In the genomic region with DNA sequence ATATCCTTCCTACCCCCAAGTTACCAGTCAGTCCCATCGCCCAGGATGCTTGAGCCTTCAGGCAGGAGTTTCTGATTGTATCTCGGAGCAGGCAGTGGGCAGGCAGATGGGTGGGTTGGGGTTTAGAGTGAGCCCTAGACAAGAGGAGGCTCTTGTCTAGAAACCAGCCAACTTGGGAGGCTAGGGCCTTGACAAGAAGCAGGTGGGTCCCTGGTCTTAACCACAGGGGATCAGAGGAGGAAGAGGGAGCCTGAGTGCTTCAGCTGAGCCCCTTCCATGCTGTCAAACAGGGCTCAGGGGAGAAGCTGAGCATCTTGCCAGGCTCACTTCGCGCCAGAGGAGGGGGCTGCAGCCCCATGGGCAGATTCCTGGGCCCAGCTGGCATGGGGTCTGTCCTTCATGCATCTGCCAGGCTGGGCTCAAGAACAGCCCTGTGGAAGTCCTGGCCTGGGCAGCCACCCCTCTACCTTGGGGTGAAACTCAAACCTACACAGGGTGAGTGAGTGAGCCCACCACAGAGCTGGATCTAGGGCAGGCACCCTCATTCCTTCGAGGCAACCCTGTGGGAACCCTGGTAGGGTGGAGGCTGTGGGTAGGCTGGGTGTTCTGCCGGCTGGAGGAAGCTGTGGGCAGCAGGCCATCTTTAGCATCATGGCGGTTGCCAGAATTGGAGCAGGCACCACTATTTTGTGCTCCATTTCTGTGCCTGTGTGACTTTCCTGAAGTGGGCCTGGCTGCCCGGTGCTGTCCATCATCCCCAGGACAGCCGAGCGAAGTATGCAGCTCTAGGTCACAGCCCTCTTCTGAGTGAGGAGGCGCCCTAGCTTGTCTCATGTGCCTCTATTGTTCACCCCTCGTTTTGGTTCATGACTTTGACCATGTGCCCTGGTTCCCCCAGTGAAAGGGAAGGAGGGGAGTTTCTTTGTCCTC, we compare ENCODE assay signal across 20 cellular contexts.
DNase-seq lines count a peak whose midpoint lies in the region; ATAC-seq, FAIRE-seq and TF ChIP-seq lines count a peak whose summit lies in the region.
"Had no signal": no experiment of that assay in that cellular context is flagged by ENCODE, and none has a peak within 500 bp of the region (broad histone marks: within the 10 kb centered on the region; RNA-seq: fewer than 3 reads in every experiment).

No MANE protein-coding gene starts in this region.

- DNase-seq in GM20000 (ENCODE audit: low spot score) (peak; percentile 1), HepG2 (ENCODE audit: low spot score) (no peak), upper lobe of right lung (peak; percentile 37), NCI-H1694 (lab: John Stamatoyannopoulos, UW) (no peak)
- DNase-seq in activated CD8-positive, alpha-beta memory T cell treated with anti-CD3 and anti-CD28 coated beads, Interleukin-2, amount 10 ng/mL, durations not matched to agents 7 days and 5 days: peak; percentile 31
- no peak for DNase-seq in activated CD4-positive, alpha-beta T cell treated with anti-CD3 and anti-CD28 coated beads, Interleukin-2, amount 50 U/mL, for 4 hours
- DNase-seq: activated CD4-positive, alpha-beta T cell treated with anti-CD3 and anti-CD28 coated beads, Interleukin-2, amount 10 ng/mL, durations not matched to agents 7 days and 5 days; activated naive CD4-positive, alpha-beta T cell treated with anti-CD3 and anti-CD28 coated beads for 36 hours; activated T-cell treated with anti-CD3 and anti-CD28 coated beads for 4 hours; Calu3; cerebellar nuclear complex; effector CD4-positive, alpha-beta T cell; esophagus squamous epithelium; left ventricle myocardium superior; NCI-H1048; NCI-H2081 treated with DMSO at 0.1 percent for 48 hours; NCI-H510A treated with DMSO at 0.1 percent for 48 hours had no signal

- H3K4me1 ChIP-seq in HepG2 (ENCODE audit: insufficient read depth, low read length) (peaks cover 18% of the 10 kb centered on the region), upper lobe of right lung (no peaks in the 10 kb centered on the region)
- H3K4me1 ChIP-seq: esophagus squamous epithelium, HAP-1 had no signal

- H3K36me3 ChIP-seq in HepG2 (replicated peaks in 1 of 2; ENCODE audit: control insufficient read depth in 1 of 2, insufficient read depth in 2 of 2, low read length in 2 of 2) (no peaks in the 10 kb centered on the region), upper lobe of right lung (no peaks in the 10 kb centered on the region)
- H3K36me3 ChIP-seq: esophagus squamous epithelium, HAP-1 had no signal

- H3K4me2 ChIP-seq in HepG2 (ENCODE audit: low read depth, low read length): no peak overlapping the region
- H3K4me2 ChIP-seq: KMS-11 had no signal

- H2AFZ ChIP-seq in HepG2 (ENCODE audit: low read length): no peak overlapping the region

- no peaks in the 10 kb centered on the region for H3K9me3 Mint-ChIP-seq in activated CD8-positive, alpha-beta memory T cell treated with anti-CD3 and anti-CD28 coated beads, Interleukin-2, amount 10 ng/mL, durations not matched to agents 7 days and 5 days (ENCODE audit: low read depth)
- H3K9me3 Mint-ChIP-seq: activated CD4-positive, alpha-beta T cell treated with anti-CD3 and anti-CD28 coated beads, Interleukin-2, amount 10 ng/mL, durations not matched to agents 7 days and 5 days; activated naive CD4-positive, alpha-beta T cell treated with anti-CD3 and anti-CD28 coated beads for 36 hours had no signal

- H3K27me3 ChIP-seq in HepG2 (ENCODE audit: control insufficient read depth in 1 of 2, insufficient read depth in 2 of 2, low read length in 2 of 2): no peaks in the 10 kb centered on the region
- H3K27me3 ChIP-seq in upper lobe of right lung: no peaks in the 10 kb centered on the region
- H3K27me3 ChIP-seq: esophagus squamous epithelium had no signal

- H3K27me3 Mint-ChIP-seq in activated CD8-positive, alpha-beta memory T cell treated with anti-CD3 and anti-CD28 coated beads, Interleukin-2, amount 10 ng/mL, durations not matched to agents 7 days and 5 days: no peaks in the 10 kb centered on the region
- H3K27me3 Mint-ChIP-seq: activated CD4-positive, alpha-beta T cell treated with anti-CD3 and anti-CD28 coated beads, Interleukin-2, amount 10 ng/mL, durations not matched to agents 7 days and 5 days had no signal

- no peak for TF ChIP-seq RAD21 in HepG2 (CRISPR knock-in tag; IDR thresholded peaks at IDR 0.05)

- TF ChIP-seq POLR2A in HepG2 (IDR thresholded peaks at IDR 0.05; ENCODE audit: insufficient read depth in 1 of 2, low read depth in 2 of 2, low read length in 2 of 2): no peak

- no peaks in the 10 kb centered on the region for H3K36me3 Mint-ChIP-seq in activated CD8-positive, alpha-beta memory T cell treated with anti-CD3 and anti-CD28 coated beads, Interleukin-2, amount 10 ng/mL, durations not matched to agents 7 days and 5 days

- intact Hi-C loops in HepG2 (cut with micrococcal nuclease; ENCODE audit: unreplicated experiment) (no loop called here), upper lobe of right lung (cut with DNase I) (no loop called here)

- no peak overlapping the region for H3K4me3 Mint-ChIP-seq in activated CD8-positive, alpha-beta memory T cell treated with anti-CD3 and anti-CD28 coated beads, Interleukin-2, amount 10 ng/mL, durations not matched to agents 7 days and 5 days
- H3K4me3 Mint-ChIP-seq: activated CD4-positive, alpha-beta T cell treated with anti-CD3 and anti-CD28 coated beads, Interleukin-2, amount 10 ng/mL, durations not matched to agents 7 days and 5 days; activated naive CD4-positive, alpha-beta T cell treated with anti-CD3 and anti-CD28 coated beads for 36 hours had no signal

- TF ChIP-seq EP300 in HepG2 (IDR thresholded peaks at IDR 0.05; ENCODE audit: low read depth in 2 of 2, low read length in 2 of 2): no peak
- no peak for TF ChIP-seq EP300 in HepG2 (CRISPR knock-in tag; IDR thresholded peaks at IDR 0.05; ENCODE audit: borderline replicate concordance)

- FAIRE-seq in HepG2 (lab: Jason Lieb, UNC): no peak

- CTCF ChIA-PET in activated CD8-positive, alpha-beta memory T cell treated with anti-CD3 and anti-CD28 coated beads, Interleukin-2, amount 10 ng/mL, durations not matched to agents 7 days and 5 days (lab: Charles Lee): interaction anchor here (1.1 kb wide), 1 partner anchor 61 kb away, joined by 3 read pairs; no protein-coding TSS in a partner anchor
- CTCF ChIA-PET in HepG2 (lab: Yijun Ruan, JAX; ENCODE audit: low intra/inter-chr PET ratio, low total read pairs): no interaction called here

- H3K4me1 Mint-ChIP-seq in activated CD8-positive, alpha-beta memory T cell treated with anti-CD3 and anti-CD28 coated beads, Interleukin-2, amount 10 ng/mL, durations not matched to agents 7 days and 5 days: no peaks in the 10 kb centered on the region
- H3K4me1 Mint-ChIP-seq: activated CD4-positive, alpha-beta T cell treated with anti-CD3 and anti-CD28 coated beads, Interleukin-2, amount 10 ng/mL, durations not matched to agents 7 days and 5 days had no signal

- H3K4me3 ChIP-seq in HepG2 (replicated peaks in 1 of 3; ENCODE audit: insufficient read depth in 1 of 3, low read depth in 2 of 3, low read length in 3 of 3) (no peak overlapping the region), upper lobe of right lung (no peak overlapping the region)
- H3K4me3 ChIP-seq: esophagus squamous epithelium, HAP-1 had no signal

- POLR2A ChIA-PET in HepG2 (lab: Yijun Ruan, JAX): no interaction called here

- in situ Hi-C loops in HepG2 (cut with HindIII; ENCODE audit: extremely low pct_ligation_motif_present, low pct_unique_long_range_greater_than_20kb): no loop called here

- H3K9ac ChIP-seq in HepG2 (ENCODE audit: insufficient read depth, low read depth, low read length): no peak overlapping the region
- H3K9ac ChIP-seq: KMS-11 had no signal

- no TSS peak for BruUV-seq in HepG2 (replicated peaks; lab: Mats Ljungman, UMichigan)

- 43% methylated on average over 5 of the region's 12 CpGs for WGBS in HepG2 (ENCODE audit: low lambda C conversion rate)

- TF ChIP-seq CTCF in GM20000 (IDR thresholded peaks at IDR 0.05; ENCODE audit: extremely low read depth, missing control alignments) (no peak), HepG2 (CRISPR knock-in tag; IDR thresholded peaks at IDR 0.05) (peak; percentile 32; the same call in 1 of the 2 replicates), upper lobe of right lung (IDR thresholded peaks at IDR 0.05) (no peak)

- H3K27ac ChIP-seq in HepG2 (ENCODE audit: extremely low read length, insufficient read depth, low read length) (no peak overlapping the region), upper lobe of right lung (no peak overlapping the region)
- H3K27ac ChIP-seq: esophagus squamous epithelium, KMS-11 had no signal

- ATAC-seq in activated CD8-positive, alpha-beta memory T cell treated with anti-CD3 and anti-CD28 coated beads, Interleukin-2, amount 10 ng/mL, durations not matched to agents 7 days and 5 days: no peak
- no peak for ATAC-seq in HepG2
- ATAC-seq in upper lobe of right lung: no peak
- no peak for ATAC-seq in HG03342 (IDR thresholded peaks at IDR 0.05; ENCODE audit: unreplicated experiment)
- ATAC-seq: left ventricle myocardium superior had no signal

- H3K27ac Mint-ChIP-seq in activated CD8-positive, alpha-beta memory T cell treated with anti-CD3 and anti-CD28 coated beads, Interleukin-2, amount 10 ng/mL, durations not matched to agents 7 days and 5 days: no peak overlapping the region
- H3K27ac Mint-ChIP-seq: activated CD4-positive, alpha-beta T cell treated with anti-CD3 and anti-CD28 coated beads, Interleukin-2, amount 10 ng/mL, durations not matched to agents 7 days and 5 days; activated naive CD4-positive, alpha-beta T cell treated with anti-CD3 and anti-CD28 coated beads for 36 hours had no signal

- no peaks in the 10 kb centered on the region for H4K20me1 ChIP-seq in HepG2 (ENCODE audit: insufficient read depth, low read length)

- H3K79me2 ChIP-seq in HepG2 (ENCODE audit: insufficient read depth, low read length): no peaks in the 10 kb centered on the region

- no peaks in the 10 kb centered on the region for H3K9me3 ChIP-seq in HepG2 (ENCODE audit: low read length)
- no peaks in the 10 kb centered on the region for H3K9me3 ChIP-seq in upper lobe of right lung
- H3K9me3 ChIP-seq: esophagus squamous epithelium, HAP-1 had no signal

Comparison
In these comparisons a context has a peak if more than half of its experiments do, and no peak if none do; other contexts are left out.
1. DNase-seq: peak in GM20000 (single experiment), activated CD8-positive, alpha-beta memory T cell treated with anti-CD3 and anti-CD28 coated beads, Interleukin-2, amount 10 ng/mL, durations not matched to agents 7 days and 5 days (single experiment) and upper lobe of right lung (single experiment); none in HepG2 (single experiment), activated CD4-positive, alpha-beta T cell treated with anti-CD3 and anti-CD28 coated beads, Interleukin-2, amount 50 U/mL, for 4 hours (0 of 2) and NCI-H1694 (single experiment).